ENCODE assay signal across 34 cellular contexts in the genomic region with DNA sequence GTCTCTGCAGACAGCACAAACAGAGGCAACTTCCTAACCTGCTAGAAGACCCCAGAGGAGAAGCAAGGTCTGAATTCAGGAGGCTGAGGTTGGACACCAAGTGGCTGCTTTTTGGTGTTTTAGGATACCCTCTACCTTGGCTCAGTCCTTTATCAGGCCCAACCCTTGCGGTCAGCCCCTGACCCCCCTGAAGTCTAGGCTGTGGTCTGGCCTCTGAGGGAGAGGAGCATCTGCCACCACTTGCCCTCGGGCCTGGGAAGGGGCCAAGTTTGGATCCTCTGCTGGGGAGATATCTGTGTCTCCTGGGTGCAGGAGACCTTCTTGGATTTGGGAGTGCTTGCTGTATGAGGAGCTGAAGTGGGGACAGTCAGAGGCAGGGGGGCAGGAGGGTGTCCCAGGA. TPM values are rescaled to one million over a fixed set of nuclear protein-coding genes. Genes with fewer than 3 reads are reported as not detected.
"Had no signal": no experiment of that assay in that cellular context is flagged by ENCODE, and none has a peak within 500 bp of the region (broad histone marks: within the 10 kb centered on the region; RNA-seq: fewer than 3 reads in every experiment).

No MANE protein-coding gene starts in this region.

- H3K27me3 ChIP-seq: adrenal gland, body of pancreas, brain microvascular endothelial cell, breast epithelium had no signal

- H3K9me3 ChIP-seq: adrenal gland, body of pancreas, breast epithelium had no signal

- H3K4me1 ChIP-seq: adrenal gland, breast epithelium had no signal

- DNase-seq: activated CD4-positive, alpha-beta memory T cell treated with anti-CD3 and anti-CD28 coated beads for 36 hours; activated CD4-positive, alpha-beta T cell treated with anti-CD3 and anti-CD28 coated beads for 4 hours; activated CD4-positive, alpha-beta T cell treated with anti-CD3 and anti-CD28 coated beads, Interleukin-2, amount 10 ng/mL, durations not matched to agents 24 days and 14 days; activated CD4-positive, alpha-beta T cell treated with anti-CD3 and anti-CD28 coated beads, Interleukin-2, amount 50 U/mL, for 1 hour; activated CD4-positive, alpha-beta T cell treated with anti-CD3 and anti-CD28 coated beads, Interleukin-2, amount 50 U/mL, for 4 hours; activated CD4-positive, CD25-positive, alpha-beta regulatory T cell; activated CD4-positive, CD25-positive, alpha-beta regulatory T cell treated with anti-CD3 and anti-CD28 coated beads, Interleukin-2, amount 50 U/mL, for 72 hours; activated CD8-positive, alpha-beta memory T cell treated with anti-CD3 and anti-CD28 coated beads, Interleukin-2, amount 50 U/mL, for 4 hours; activated CD8-positive, alpha-beta T cell treated with anti-CD3 and anti-CD28 coated beads for 36 hours; activated effector memory CD4-positive, alpha-beta T cell treated with anti-CD3 and anti-CD28 coated beads, Interleukin-2, amount 50 U/mL, for 16 hours; activated gamma-delta T cell treated with Interleukin-2 at 50 U/mL for 16 hours; activated naive CD4-positive, alpha-beta T cell; activated naive CD4-positive, alpha-beta T cell treated with anti-CD3 and anti-CD28 coated beads for 36 hours; activated naive CD4-positive, alpha-beta T cell treated with anti-CD3 and anti-CD28 coated beads, Interleukin-2, amount 50 U/mL, for 16 hours; activated naive CD8-positive, alpha-beta T cell treated with anti-CD3 and anti-CD28 coated beads for 36 hours; activated T-cell treated with anti-CD3 and anti-CD28 coated beads for 4 hours; activated T-cell treated with anti-CD3 and anti-CD28 coated beads, Interleukin-2, amount 50 U/mL, for 1 hour; activated T-cell treated with anti-CD3 and anti-CD28 coated beads, Interleukin-2, amount 50 U/mL, for 4 hours; activated T-cell treated with anti-CD3 and anti-CD28 coated beads, Interleukin-2, amount 50 U/mL, for 72 hours; adrenal gland; amniotic stem cell; body of pancreas; brain microvascular endothelial cell; central memory CD4-positive, alpha-beta T cell; SW 1271; T-helper 1 cell; T-helper 2 cell; T-helper 9 cell had no signal

- H3K36me3 ChIP-seq: adrenal gland, brain microvascular endothelial cell, breast epithelium, WERI-Rb-1 had no signal

- H3K27ac ChIP-seq: adrenal gland, body of pancreas, brain microvascular endothelial cell, breast epithelium, WERI-Rb-1 had no signal

- H3K4me3 ChIP-seq: adrenal gland, body of pancreas, breast epithelium had no signal

RNA-seq across cellular contexts. Expression of a gene that starts 21.0 kb away (rescaled TPM):
- total RNA-seq: activated CD4-positive, alpha-beta memory T cell treated with anti-CD3 and anti-CD28 coated beads for 36 hours; activated CD4-positive, alpha-beta T cell treated with anti-CD3 and anti-CD28 coated beads, Interleukin-2, amount 10 ng/mL, durations not matched to agents 24 days and 14 days; activated CD8-positive, alpha-beta memory T cell treated with anti-CD3 and anti-CD28 coated beads for 36 hours; activated CD8-positive, alpha-beta T cell treated with anti-CD3 and anti-CD28 coated beads for 36 hours; activated naive CD4-positive, alpha-beta T cell treated with anti-CD3 and anti-CD28 coated beads for 36 hours; activated naive CD4-positive, alpha-beta T cell treated with anti-CD3 and anti-CD28 coated beads, Interleukin-2, amount 50 U/mL, for 72 hours; activated naive CD8-positive, alpha-beta T cell treated with anti-CD3 and anti-CD28 coated beads for 36 hours; activated T-cell treated with anti-CD3 and anti-CD28 coated beads, Interleukin-2, amount 50 U/mL, for 4 hours; activated T-cell treated with anti-CD3 and anti-CD28 coated beads, Interleukin-2, amount 50 U/mL, for 72 hours; activated T-helper 1 cell treated with anti-CD3 and anti-CD28 coated beads, Interleukin-12 subunit alpha, Interleukin-12 subunit beta, Interleukin-2, Interleukin-4 antibody, amounts not matched to agents 30 ng/mL and 10 ng/mL and 1 ng/mL, durations not matched to agents 14 hours and 24 hours and 36 hours; activated T-helper 17 cell treated with anti-CD3 and anti-CD28 coated beads, Interleukin-2, amount 50 U/mL, for 72 hours; adrenal gland had no signal
